ENCODE assay signal across 15 cellular contexts in genomic region chr2:20267529-20267928, GRCh38.
"Had no signal": no experiment of that assay in that cellular context is flagged by ENCODE, and none has a peak within 500 bp of the region (broad histone marks: within the 10 kb centered on the region; RNA-seq: fewer than 3 reads in every experiment).

No MANE protein-coding gene starts in this region.

- H3K4me1 Mint-ChIP-seq: brain, nephron progenitor cell had no signal

- H3K4me1 ChIP-seq: tibial nerve had no signal

- H3K27me3 ChIP-seq: tibial nerve had no signal

- H3K9me3 ChIP-seq: tibial nerve had no signal

- H3K27ac ChIP-seq: tibial nerve, VCaP had no signal

- H3K27ac Mint-ChIP-seq: activated T-helper 1 cell treated with anti-CD3 and anti-CD28 coated beads, Interleukin-12 subunit alpha, Interleukin-12 subunit beta, Interleukin-2, Interleukin-4 antibody, amounts not matched to agents 30 ng/mL and 10 ng/mL and 1 ng/mL, durations not matched to agents 14 hours and 24 hours and 36 hours; stimulated activated naive CD8-positive, alpha-beta T cell treated with anti-CD3 and anti-CD28 coated beads, Interleukin-15, Interleukin-2, amounts not matched to agents 100 ng/mL and 50 ng/mL, for 24 hours had no signal

- FAIRE-seq: urothelium cell line had no signal

- H3K27me3 Mint-ChIP-seq: brain; stimulated activated naive CD8-positive, alpha-beta T cell treated with anti-CD3 and anti-CD28 coated beads, Interleukin-15, Interleukin-2, amounts not matched to agents 100 ng/mL and 50 ng/mL, for 24 hours had no signal

- H3K9me3 Mint-ChIP-seq: activated T-helper 1 cell treated with anti-CD3 and anti-CD28 coated beads, Interleukin-12 subunit alpha, Interleukin-12 subunit beta, Interleukin-2, Interleukin-4 antibody, amounts not matched to agents 30 ng/mL and 10 ng/mL and 1 ng/mL, durations not matched to agents 14 hours and 24 hours and 36 hours; brain; nephron progenitor cell; stimulated activated naive CD8-positive, alpha-beta T cell treated with anti-CD3 and anti-CD28 coated beads, Interleukin-15, Interleukin-2, amounts not matched to agents 100 ng/mL and 50 ng/mL, for 24 hours had no signal

- H3K4me3 Mint-ChIP-seq: activated T-helper 1 cell treated with anti-CD3 and anti-CD28 coated beads, Interleukin-12 subunit alpha, Interleukin-12 subunit beta, Interleukin-2, Interleukin-4 antibody, amounts not matched to agents 30 ng/mL and 10 ng/mL and 1 ng/mL, durations not matched to agents 14 hours and 24 hours and 36 hours; brain; nephron progenitor cell; stimulated activated naive CD8-positive, alpha-beta T cell treated with anti-CD3 and anti-CD28 coated beads, Interleukin-15, Interleukin-2, amounts not matched to agents 100 ng/mL and 50 ng/mL, for 24 hours had no signal

- H3K4me3 ChIP-seq: lung, tibial nerve had no signal

- DNase-seq: activated CD4-positive, alpha-beta T cell treated with anti-CD3 and anti-CD28 coated beads for 1 hour; activated CD4-positive, alpha-beta T cell treated with anti-CD3 and anti-CD28 coated beads, Interleukin-2, amount 50 U/mL, for 48 hours; activated naive CD4-positive, alpha-beta T cell; anterior cingulate cortex; caudate nucleus; nephron progenitor cell; nucleus accumbens; T-helper 2 cell had no signal
